Comparison of ENCODE assay signal across 1 cellular context in genomic region chr22:19607198-19608113, GRCh38.
TF ChIP-seq lines count a peak whose summit lies in the region.

No MANE protein-coding gene starts in this region.

TF ChIP-seq in K562, 482 proteins besides CTCF, POLR2A, EP300 and RAD21 (continued from another document and continues in another):
- no peak for TF ChIP-seq ZNF655 (CRISPR knock-in tag; IDR thresholded peaks at IDR 0.05)
- no peak for TF ChIP-seq BCLAF1 (IDR thresholded peaks at IDR 0.05; ENCODE audit: borderline replicate concordance in 1 of 2, control insufficient read depth in 1 of 2, low read depth in 2 of 2, low read length in 1 of 2)
- no peak for TF ChIP-seq MTF1 (CRISPR knock-in tag; IDR thresholded peaks at IDR 0.05; ENCODE audit: borderline replicate concordance)
- TF ChIP-seq IRF1 (CRISPR knock-in tag; IDR thresholded peaks at IDR 0.05; ENCODE audit: borderline replicate concordance) = no peak
- no peak for TF ChIP-seq BDP1 (IDR thresholded peaks at IDR 0.05; ENCODE audit: insufficient read depth, insufficient read length)
- TF ChIP-seq MAFG (tag; conservative IDR thresholded peaks at IDR 0.05) = no peak
- TF ChIP-seq ZHX1 (conservative IDR thresholded peaks at IDR 0.05; ENCODE audit: low read length) = no peak
- no peak; the same call in 1 of the 2 replicates for TF ChIP-seq NR2F6 (CRISPR knock-in tag; IDR thresholded peaks at IDR 0.05)
- no peak for TF ChIP-seq STAT6 (CRISPR knock-in tag; IDR thresholded peaks at IDR 0.05)
- peak; percentile 33; the same call in 1 of the 2 replicates for TF ChIP-seq MAX (CRISPR knock-in tag; IDR thresholded peaks at IDR 0.05)
- no peak for TF ChIP-seq CBFA2T2 (conservative IDR thresholded peaks at IDR 0.05)
- TF ChIP-seq KDM1A (IDR thresholded peaks at IDR 0.05) = no peak
- TF ChIP-seq WHSC1 (IDR thresholded peaks at IDR 0.05; ENCODE audit: low read length) = no peak
- no peak for TF ChIP-seq ZNF668 (CRISPR knock-in tag; IDR thresholded peaks at IDR 0.05)
- no peak for TF ChIP-seq ZNF316 (IDR thresholded peaks at IDR 0.05)
- no peak for TF ChIP-seq PATZ1 (CRISPR knock-in tag; IDR thresholded peaks at IDR 0.05; ENCODE audit: borderline replicate concordance)
- TF ChIP-seq ETV5 (CRISPR knock-in tag; IDR thresholded peaks at IDR 0.05; ENCODE audit: low read depth) = peak; percentile 60; the same call in 1 of the 2 replicates
- no peak for TF ChIP-seq ZBTB40 (IDR thresholded peaks at IDR 0.05)
- TF ChIP-seq ZBTB40 (CRISPR knock-in tag; IDR thresholded peaks at IDR 0.05) = 0 out of 2 replicates have a peak, but pooled peaks have one; percentile 7
- no peak for TF ChIP-seq RBM39 (optimal IDR thresholded peaks at IDR 0.05; ENCODE audit: low read depth, low read length)
- peak; percentile 12 for TF ChIP-seq RBBP5 (IDR thresholded peaks at IDR 0.05; ENCODE audit: borderline replicate concordance, insufficient read depth, low read length, poor library complexity, severe bottlenecking)
- 0 out of 2 replicates have a peak, but pooled peaks have one; percentile 8 for TF ChIP-seq CTBP1 (IDR thresholded peaks at IDR 0.05; ENCODE audit: borderline replicate concordance)
- TF ChIP-seq HOMEZ (CRISPR knock-in tag; IDR thresholded peaks at IDR 0.05) = no peak
- TF ChIP-seq CBX2 (IDR thresholded peaks at IDR 0.05; ENCODE audit: insufficient read depth, low read length, poor library complexity, severe bottlenecking) = no peak
- no peak for TF ChIP-seq DEAF1 (CRISPR knock-in tag; IDR thresholded peaks at IDR 0.05)
- TF ChIP-seq STAT5A (IDR thresholded peaks at IDR 0.05; ENCODE audit: borderline replicate concordance, low read length) = no peak
